Comparison of ENCODE assay signal across 8 cellular contexts in genomic region chr5:134370306-134370870, GRCh38. TPM values are rescaled to one million over a fixed set of nuclear protein-coding genes. Genes with fewer than 3 reads are reported as not detected.
DNase-seq lines count a peak whose midpoint lies in the region; ATAC-seq and TF ChIP-seq lines count a peak whose summit lies in the region.

No MANE protein-coding gene starts in this region.

- no peak for DNase-seq in AG04449 (ENCODE audit: low read depth, low spot score)
- DNase-seq in adrenal gland, result peak in 1 of 7 donors; percentile 16
- no peak for DNase-seq in suprapubic skin (ENCODE audit: low spot score in 2 of 2)
- no peak for DNase-seq in hippocampal formation (lab: John Stamatoyannopoulos, UW)
- DNase-seq in NCI-H446 treated with DMSO at 0.1 percent for 48 hours (lab: John Stamatoyannopoulos, UW), result no peak

- H3K4me1 ChIP-seq in adrenal gland (replicated peaks in 1 of 2) (peaks cover 12 to 46% of the 10 kb centered on the region in 2 donors), suprapubic skin (peaks cover 42% of the 10 kb centered on the region)

- CTCF ChIA-PET in AG04449 (lab: Yijun Ruan, JAX), result interaction anchor here (0.5 to 2.4 kb wide), 3 partner anchors 9 to 187 kb away, joined by 3 to 10 read pairs (median 3); no protein-coding TSS in a partner anchor

- H3K36me3 ChIP-seq in adrenal gland (replicated peaks in 1 of 2) (peaks cover 0 to 11% of the 10 kb centered on the region in 2 donors), suprapubic skin (peaks cover 5% of the 10 kb centered on the region)

- H3K27ac ChIP-seq in adrenal gland (peak overlapping the region; percentile 48 to 99 (median 97)), layer of hippocampus (ENCODE audit: low read depth, low read length) (peak overlapping the region; percentile 99), suprapubic skin (peak overlapping the region; percentile 97)

- TF ChIP-seq CTCF in AG04449 (IDR thresholded peaks at IDR 0.05; ENCODE audit: insufficient read depth, low read length, missing control alignments), result no peak
- no peak for TF ChIP-seq CTCF in adrenal gland (IDR thresholded peaks at IDR 0.05)
- no peak for TF ChIP-seq CTCF in suprapubic skin (IDR thresholded peaks at IDR 0.05)

- H3K4me3 ChIP-seq in AG04449 (ENCODE audit: low read depth, low read length) (peak overlapping the region; percentile 60), adrenal gland (peak overlapping the region in 2 of 4 donors; percentile 63 to 75), suprapubic skin (peak overlapping the region; percentile 86)

- H3K27me3 ChIP-seq in adrenal gland, result no peaks in the 10 kb centered on the region
- H3K27me3 ChIP-seq in layer of hippocampus (ENCODE audit: control insufficient read depth, insufficient read depth, low read length), result no peaks in the 10 kb centered on the region
- no peaks in the 10 kb centered on the region for H3K27me3 ChIP-seq in suprapubic skin

- POLR2A ChIA-PET in AG04449 (lab: Yijun Ruan, JAX), result interaction anchor here (0.6 kb wide), 1 partner anchor 286 kb away, joined by 3 read pairs; no protein-coding TSS in a partner anchor

- H3K9me3 ChIP-seq in adrenal gland (replicated peaks in 1 of 3) (no peaks in the 10 kb centered on the region), suprapubic skin (no peaks in the 10 kb centered on the region)

- 20 to 27% (median 23%) methylated on average over 5 of the region's 5 CpGs for WGBS in adrenal gland, 4 donors
- WGBS in suprapubic skin, result 29% methylated on average over 5 of the region's 5 CpGs

- TF ChIP-seq POLR2A in adrenal gland (IDR thresholded peaks at IDR 0.05), result no peak
- TF ChIP-seq POLR2A in suprapubic skin (IDR thresholded peaks at IDR 0.05), result no peak

- TF ChIP-seq EP300 in suprapubic skin (IDR thresholded peaks at IDR 0.05), result no peak

- intact Hi-C loops in adrenal gland (cut with DNase I), result loop anchor here in 1 of 2 donors (5.0 to 10.0 kb wide), 2 partner anchors 157 to 214 kb away; partner anchors contain the start of gene JADE2

- ATAC-seq in GM19452 (IDR thresholded peaks at IDR 0.05; ENCODE audit: unreplicated experiment), result peak; percentile 10
- peak; percentile 10 for ATAC-seq in HG03571 (IDR thresholded peaks at IDR 0.05; ENCODE audit: unreplicated experiment)

RNA-seq across cellular contexts. Expression of gene UBE2B, which starts 1.0 kb away (rescaled TPM):
- 100 to 1,000 TPM in 4 of 8 donors, 10 to 100 TPM in 4; 19.7 to 144 (median 86.5) TPM for total RNA-seq in adrenal gland
- 100 to 1,000 TPM in 2 of 3 donors, 10 to 100 TPM in 1; 86.2 to 124 (median 106) TPM for polyA plus RNA-seq in adrenal gland
- 100 to 1,000 TPM in 1 of 4 donors, 10 to 100 TPM in 3; 33.3 to 110 (median 51.6) TPM for total RNA-seq in suprapubic skin

RNA-seq across cellular contexts. Expression of gene CDKL3, which starts 3.4 kb away (rescaled TPM):
- total RNA-seq in adrenal gland (1 to 10 TPM in 7 of 8 donors, under 1 TPM in 1; 0.85 to 7.3 (median 5.2) TPM), suprapubic skin (1 to 10 TPM in 1 of 4 donors, under 1 TPM in 1, not detected in 2; 0.56 to 2.2 TPM)
- 1 to 10 TPM; 4.3 to 6.6 (median 4.9) TPM for polyA plus RNA-seq in adrenal gland

RNA-seq across cellular contexts. Expression of gene CDKN2AIPNL, which starts 41.3 kb away (rescaled TPM):
- total RNA-seq in adrenal gland (10 to 100 TPM; 14.1 to 34.3 (median 28.6) TPM), suprapubic skin (10 to 100 TPM; 14.7 to 21.9 (median 21.4) TPM)
- polyA plus RNA-seq in adrenal gland, result 10 to 100 TPM; 29.3 to 63.7 (median 31.1) TPM
